11 cellular contexts compared by ENCODE assay signal in genomic region chr14:57182760-57183503, GRCh38.
DNase-seq lines count a peak whose midpoint lies in the region; ATAC-seq, FAIRE-seq and TF ChIP-seq lines count a peak whose summit lies in the region.
"Had no signal": no experiment of that assay in that cellular context is flagged by ENCODE, and none has a peak within 500 bp of the region (broad histone marks: within the 10 kb centered on the region; RNA-seq: fewer than 3 reads in every experiment).

No MANE protein-coding gene starts in this region.

- peaks cover 0 to 9% of the 10 kb centered on the region in 2 experiments; a peak in 3 of 5 replicates for H3K27me3 ChIP-seq in K562 (ENCODE audit: control insufficient read depth in 2 of 2, insufficient read depth in 2 of 2, low read length in 2 of 2)

- no peaks in the 10 kb centered on the region for H3K36me3 Mint-ChIP-seq in osteocyte (ENCODE audit: unreplicated experiment)
- H3K36me3 Mint-ChIP-seq in activated T-helper 17 cell treated with anti-CD3 and anti-CD28 coated beads, Interleukin-2, amount 50 U/mL, for 72 hours (ENCODE audit: low read depth), result no peaks in the 10 kb centered on the region
- no peaks in the 10 kb centered on the region for H3K36me3 Mint-ChIP-seq in activated naive CD4-positive, alpha-beta T cell treated with anti-CD3 and anti-CD28 coated beads for 36 hours (ENCODE audit: low read depth)

- no peaks in the 10 kb centered on the region for H4K20me1 ChIP-seq in K562 (replicated peaks; ENCODE audit: control insufficient read depth, insufficient read depth, low read length)

- peaks cover 50% of the 10 kb centered on the region for H3K27me3 Mint-ChIP-seq in osteocyte (ENCODE audit: unreplicated experiment)
- H3K27me3 Mint-ChIP-seq in activated T-helper 17 cell treated with anti-CD3 and anti-CD28 coated beads, Interleukin-2, amount 50 U/mL, for 72 hours, result peaks cover 7% of the 10 kb centered on the region
- H3K27me3 Mint-ChIP-seq in activated naive CD4-positive, alpha-beta T cell treated with anti-CD3 and anti-CD28 coated beads for 36 hours (ENCODE audit: low read depth), result peaks cover 6% of the 10 kb centered on the region

- no peaks in the 10 kb centered on the region for H3K36me3 ChIP-seq in K562 (ENCODE audit: control insufficient read depth, insufficient read depth, low read length)

- POLR2A ChIA-PET in K562 (lab: Yijun Ruan, JAX), result interaction anchor here (0.7 kb wide), 1 partner anchor 490 kb away, joined by 3 read pairs; no protein-coding TSS in a partner anchor

- no peak overlapping the region for H3K4me2 ChIP-seq in K562 (ENCODE audit: insufficient read depth, low read length)

- FAIRE-seq in K562 (lab: Jason Lieb, UNC) (peak; percentile 67), GM12892 (lab: Jason Lieb, UNC) (no peak)

- WGBS in K562 (ENCODE audit: insufficient coverage, low coverage, missing lambda C conversion rate), result 2% methylated on average over 5 of the region's 5 CpGs

- no peak overlapping the region for H3K4me3 ChIP-seq in K562

- no peak overlapping the region for H3K9ac ChIP-seq in K562 (ENCODE audit: insufficient read depth in 1 of 2, low read depth in 2 of 2, low read length in 2 of 2)

- ATAC-seq in K562, result peak; percentile 76
- no peak for ATAC-seq in activated T-helper 17 cell treated with anti-CD3 and anti-CD28 coated beads, Interleukin-2, amount 50 U/mL, for 72 hours (replicated peaks)

- BruUV-seq in K562 (replicated peaks; lab: Mats Ljungman, UMichigan), result no TSS peak

- H3K4me3 Mint-ChIP-seq in osteocyte (ENCODE audit: unreplicated experiment), result no peak overlapping the region
- H3K4me3 Mint-ChIP-seq in activated T-helper 17 cell treated with anti-CD3 and anti-CD28 coated beads, Interleukin-2, amount 50 U/mL, for 72 hours, result no peak overlapping the region
- no peak overlapping the region for H3K4me3 Mint-ChIP-seq in activated naive CD4-positive, alpha-beta T cell treated with anti-CD3 and anti-CD28 coated beads for 36 hours
- H3K4me3 Mint-ChIP-seq: B cell; dendritic cell treated with granulocyte-macrophage colony-stimulating factor and Interleukin-4, amounts not matched to agents 40 ng/mL and 50 ng/mL, for 4 days; IgD-negative memory B cell had no signal

- no peaks in the 10 kb centered on the region for H3K9me1 ChIP-seq in K562 (ENCODE audit: control insufficient read depth, insufficient read depth, low read length)

- in situ Hi-C loops in K562 (cut with MboI), result loop anchor here (25.0 kb wide), 1 partner anchor 696 kb away; no protein-coding TSS in a partner anchor

- H3K79me2 ChIP-seq in K562 (ENCODE audit: control insufficient read depth, insufficient read depth, low read length), result no peaks in the 10 kb centered on the region

- TF ChIP-seq CTCF in K562 (IDR thresholded peaks at IDR 0.05 in 2 of 3, conservative IDR thresholded peaks at IDR 0.05 in 1 of 3; ENCODE audit: insufficient read depth in 2 of 3, low read depth in 1 of 3, low read length in 3 of 3) (peak; percentile 46 to 59 (median 57); a peak in 5 of 6 replicates), osteocyte (IDR thresholded peaks at IDR 0.05) (peak; percentile 46)

- H3K9me3 ChIP-seq in K562 (replicated peaks; ENCODE audit: control insufficient read depth, insufficient read depth, low read depth, low read length), result no peaks in the 10 kb centered on the region

- no peak overlapping the region for H2AFZ ChIP-seq in K562 (ENCODE audit: low read depth, low read length)

- no peaks in the 10 kb centered on the region for H3K4me1 ChIP-seq in K562 (replicated peaks in 1 of 2; ENCODE audit: control insufficient read depth in 2 of 2, insufficient read depth in 2 of 2, low read length in 2 of 2)

- no peak for TF ChIP-seq POLR2A in K562 (conservative IDR thresholded peaks at IDR 0.05)
- TF ChIP-seq POLR2A in GM12892 (IDR thresholded peaks at IDR 0.05; ENCODE audit: low read depth, low read length), result no peak

- TF ChIP-seq RAD21 in K562 (CRISPR knock-in tag; conservative IDR thresholded peaks at IDR 0.05 in 1 of 2, IDR thresholded peaks at IDR 0.05 in 1 of 2), result peak; percentile 64 to 69

- no peak for TF ChIP-seq EP300 in K562 (IDR thresholded peaks at IDR 0.05; ENCODE audit: low read length)

- H3K27ac ChIP-seq in K562 (ENCODE audit: extremely low read depth, low read depth, low read length), result no peak overlapping the region

- DNase-seq in NCI-H1436 (lab: John Stamatoyannopoulos, UW) (peak; percentile 38), NCI-H1436 treated with DMSO at 0.1 percent for 48 hours (lab: John Stamatoyannopoulos, UW) (no peak), NCI-H1417 treated with DMSO at 0.1 percent for 48 hours (lab: John Stamatoyannopoulos, UW) (peak; percentile 10), K562 (ENCODE audit: extremely low read depth in 1 of 4, low spot score in 3 of 4) (peak in 3 of 4 experiments; percentile 4 to 28 (median 9)), osteocyte (ENCODE audit: extremely low spot score, unreplicated experiment) (no peak), GM12892 (ENCODE audit: insufficient read length) (no peak)
- no peak for DNase-seq in activated naive CD4-positive, alpha-beta T cell treated with anti-CD3 and anti-CD28 coated beads for 36 hours

- H3K4me1 Mint-ChIP-seq in osteocyte (ENCODE audit: unreplicated experiment), result no peaks in the 10 kb centered on the region
- H3K4me1 Mint-ChIP-seq in activated T-helper 17 cell treated with anti-CD3 and anti-CD28 coated beads, Interleukin-2, amount 50 U/mL, for 72 hours, result no peaks in the 10 kb centered on the region
- no peaks in the 10 kb centered on the region for H3K4me1 Mint-ChIP-seq in activated naive CD4-positive, alpha-beta T cell treated with anti-CD3 and anti-CD28 coated beads for 36 hours (ENCODE audit: low read depth)
- H3K4me1 Mint-ChIP-seq: B cell had no signal

- CTCF ChIA-PET in K562 (lab: Yijun Ruan, JAX; ENCODE audit: low intra/inter-chr PET ratio), result interaction anchor here (0.7 kb wide), 1 partner anchor 693 kb away, joined by 4 read pairs; no protein-coding TSS in a partner anchor
- CTCF ChIA-PET in activated naive CD4-positive, alpha-beta T cell treated with anti-CD3 and anti-CD28 coated beads for 36 hours (lab: Charles Lee), result interaction anchor here (0.7 to 1.8 kb wide), 3 partner anchors 10 to 693 kb away, joined by 3 to 9 read pairs (median 4); no protein-coding TSS in a partner anchor

- intact Hi-C loops in K562 (cut with micrococcal nuclease), result loop anchor here (2.0 to 10.0 kb wide), 4 partner anchors 132 to 691 kb away; no protein-coding TSS in a partner anchor
- intact Hi-C loops in activated naive CD4-positive, alpha-beta T cell treated with anti-CD3 and anti-CD28 coated beads for 36 hours (cut with micrococcal nuclease), result loop anchor here (2.0 to 5.0 kb wide), 2 partner anchors 521 to 692 kb away; no protein-coding TSS in a partner anchor

- no peaks in the 10 kb centered on the region for H3K9me3 Mint-ChIP-seq in osteocyte (ENCODE audit: unreplicated experiment)
- no peaks in the 10 kb centered on the region for H3K9me3 Mint-ChIP-seq in activated T-helper 17 cell treated with anti-CD3 and anti-CD28 coated beads, Interleukin-2, amount 50 U/mL, for 72 hours
- H3K9me3 Mint-ChIP-seq in activated naive CD4-positive, alpha-beta T cell treated with anti-CD3 and anti-CD28 coated beads for 36 hours, result no peaks in the 10 kb centered on the region
- H3K9me3 Mint-ChIP-seq: dendritic cell treated with granulocyte-macrophage colony-stimulating factor and Interleukin-4, amounts not matched to agents 40 ng/mL and 50 ng/mL, for 4 days; IgD-negative memory B cell had no signal

- H3K27ac Mint-ChIP-seq in osteocyte (ENCODE audit: unreplicated experiment), result no peak overlapping the region
- no peak overlapping the region for H3K27ac Mint-ChIP-seq in activated T-helper 17 cell treated with anti-CD3 and anti-CD28 coated beads, Interleukin-2, amount 50 U/mL, for 72 hours
- no peak overlapping the region for H3K27ac Mint-ChIP-seq in activated naive CD4-positive, alpha-beta T cell treated with anti-CD3 and anti-CD28 coated beads for 36 hours
- H3K27ac Mint-ChIP-seq: B cell; dendritic cell treated with granulocyte-macrophage colony-stimulating factor and Interleukin-4, amounts not matched to agents 40 ng/mL and 50 ng/mL, for 4 days; IgD-negative memory B cell had no signal

TF ChIP-seq in K562, 482 proteins besides CTCF, POLR2A, EP300 and RAD21:
- TF ChIP-seq ESRRA (IDR thresholded peaks at IDR 0.05; ENCODE audit: borderline replicate concordance, low read depth) (peak; percentile 95), EHMT2 (IDR thresholded peaks at IDR 0.05) (no peak), LCOR (CRISPR knock-in tag; IDR thresholded peaks at IDR 0.05) (no peak), ZNF444 (CRISPR knock-in tag; IDR thresholded peaks at IDR 0.05) (no peak)

Comparison
In these comparisons a context has a peak if more than half of its experiments do, and no peak if none do; other contexts are left out.
1. DNase-seq: peak in NCI-H1436 (single experiment), NCI-H1417 treated with DMSO at 0.1 percent for 48 hours (single experiment) and K562 (3 of 4); none in NCI-H1436 treated with DMSO at 0.1 percent for 48 hours (single experiment), osteocyte (single experiment), GM12892 (single experiment) and activated naive CD4-positive, alpha-beta T cell treated with anti-CD3 and anti-CD28 coated beads for 36 hours (single experiment).